8 cellular contexts compared by ENCODE assay signal in the genomic region with DNA sequence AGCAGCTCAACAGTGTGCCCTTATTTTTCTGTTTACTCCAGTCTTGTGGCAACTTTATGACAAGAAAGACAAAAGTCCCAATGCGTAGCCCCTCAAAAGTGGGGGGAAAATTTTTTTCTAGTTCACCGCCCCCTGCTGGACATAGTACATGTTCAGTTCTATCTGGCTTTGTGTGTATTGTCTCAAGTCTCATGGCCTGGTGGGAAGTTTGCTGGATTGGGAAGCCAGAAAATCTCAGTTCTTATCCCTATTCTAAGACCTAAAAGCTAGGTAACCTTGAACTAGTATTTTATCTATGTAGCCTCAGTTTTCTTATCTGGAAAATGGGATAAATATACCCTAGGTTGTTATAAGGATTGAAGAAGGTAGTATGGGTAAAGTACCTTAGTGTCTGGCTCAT. TPM values are rescaled to one million over a fixed set of nuclear protein-coding genes. Genes with fewer than 3 reads are reported as not detected.
DNase-seq lines count a peak whose midpoint lies in the region; ATAC-seq and TF ChIP-seq lines count a peak whose summit lies in the region.

No MANE protein-coding gene starts in this region.

- intact Hi-C loops in left ventricle myocardium inferior (cut with micrococcal nuclease): no loop called here
- intact Hi-C loops in Right ventricle myocardium superior (cut with DNase I): loop anchor here (10.0 kb wide), 1 partner anchor 53 kb away; a partner anchor contains a TSS
- intact Hi-C loops in upper lobe of right lung (cut with DNase I): no loop called here

- H3K4me3 ChIP-seq in left ventricle myocardium inferior (no peak overlapping the region), fibroblast of villous mesenchyme (ENCODE audit: low read depth, low read length) (no peak overlapping the region), upper lobe of right lung (no peak overlapping the region)

- H3K27me3 ChIP-seq in left ventricle myocardium inferior (ENCODE audit: low read depth) (no peaks in the 10 kb centered on the region), upper lobe of right lung (no peaks in the 10 kb centered on the region)

- H3K27ac ChIP-seq in left ventricle myocardium inferior (replicated peaks) (no peak overlapping the region), upper lobe of right lung (no peak overlapping the region)

- no peak overlapping the region for H3K27ac Mint-ChIP-seq in T-helper 2 cell treated with Interferon-gamma antibody and Interleukin-4, amounts not matched to agents 5 μg/mL and 100 μg/mL, for 36 hours

- no peak overlapping the region for H3K4me3 Mint-ChIP-seq in T-helper 2 cell treated with Interferon-gamma antibody and Interleukin-4, amounts not matched to agents 5 μg/mL and 100 μg/mL, for 36 hours

- H3K9me3 Mint-ChIP-seq in T-helper 2 cell treated with Interferon-gamma antibody and Interleukin-4, amounts not matched to agents 5 μg/mL and 100 μg/mL, for 36 hours: no peaks in the 10 kb centered on the region

- TF ChIP-seq CTCF in left ventricle myocardium inferior (IDR thresholded peaks at IDR 0.05; ENCODE audit: borderline replicate concordance): peak; percentile 49
- peak; percentile 46 for TF ChIP-seq CTCF in fibroblast of villous mesenchyme (IDR thresholded peaks at IDR 0.05; ENCODE audit: insufficient read depth, low read depth, low read length)
- TF ChIP-seq CTCF in upper lobe of right lung (IDR thresholded peaks at IDR 0.05): peak; percentile 46

- H3K9me3 ChIP-seq in left ventricle myocardium inferior (replicated peaks): no peaks in the 10 kb centered on the region
- no peaks in the 10 kb centered on the region for H3K9me3 ChIP-seq in upper lobe of right lung

- peaks cover 47% of the 10 kb centered on the region for H3K36me3 Mint-ChIP-seq in T-helper 2 cell treated with Interferon-gamma antibody and Interleukin-4, amounts not matched to agents 5 μg/mL and 100 μg/mL, for 36 hours (ENCODE audit: low read depth)

- peaks cover 14% of the 10 kb centered on the region for H3K4me1 Mint-ChIP-seq in T-helper 2 cell treated with Interferon-gamma antibody and Interleukin-4, amounts not matched to agents 5 μg/mL and 100 μg/mL, for 36 hours (ENCODE audit: low read depth)

- no peak for ATAC-seq in Right ventricle myocardium superior (ENCODE audit: poor library complexity)
- ATAC-seq in upper lobe of right lung: no peak
- no peak for ATAC-seq in GM19467 (IDR thresholded peaks at IDR 0.05; ENCODE audit: unreplicated experiment)

- H3K4me1 ChIP-seq in left ventricle myocardium inferior (peaks cover 20% of the 10 kb centered on the region), upper lobe of right lung (no peaks in the 10 kb centered on the region)

- no peaks in the 10 kb centered on the region for H3K27me3 Mint-ChIP-seq in T-helper 2 cell treated with Interferon-gamma antibody and Interleukin-4, amounts not matched to agents 5 μg/mL and 100 μg/mL, for 36 hours (ENCODE audit: low read depth)

- DNase-seq in left ventricle myocardium inferior: no peak
- DNase-seq in Right ventricle myocardium superior: no peak
- DNase-seq in activated CD4-positive, alpha-beta T cell treated with anti-CD3 and anti-CD28 coated beads for 48 hours: peak; percentile 51
- DNase-seq in fibroblast of villous mesenchyme (ENCODE audit: low read depth): no peak
- no peak for DNase-seq in upper lobe of right lung
- no peak for DNase-seq in NCI-H2107 (lab: John Stamatoyannopoulos, UW)
- no peak for DNase-seq in T-helper 2 cell treated with Interferon-gamma antibody and Interleukin-4, amounts not matched to agents 5 μg/mL and 100 μg/mL, for 36 hours (ENCODE audit: low spot score)

- H3K36me3 ChIP-seq in left ventricle myocardium inferior (peaks cover 64% of the 10 kb centered on the region), upper lobe of right lung (peaks cover 69% of the 10 kb centered on the region)

RNA-seq across cellular contexts. Expression of a gene that starts 55.8 kb away (rescaled TPM):
- 14.4 TPM for total RNA-seq in left ventricle myocardium inferior
- 11.8 TPM for total RNA-seq in Right ventricle myocardium superior
- total RNA-seq in fibroblast of villous mesenchyme: 18.4 and 24.6 TPM in 2 replicates
- 35.1 TPM for total RNA-seq in upper lobe of right lung

RNA-seq across cellular contexts. Expression of a gene that starts 56.9 kb away (rescaled TPM):
- total RNA-seq in left ventricle myocardium inferior (12.9 TPM), Right ventricle myocardium superior (14.8 TPM), fibroblast of villous mesenchyme (19.0 and 19.9 TPM in 2 replicates), upper lobe of right lung (20.2 TPM)
